Comparison of ENCODE assay signal across 24 cellular contexts in the genomic region with DNA sequence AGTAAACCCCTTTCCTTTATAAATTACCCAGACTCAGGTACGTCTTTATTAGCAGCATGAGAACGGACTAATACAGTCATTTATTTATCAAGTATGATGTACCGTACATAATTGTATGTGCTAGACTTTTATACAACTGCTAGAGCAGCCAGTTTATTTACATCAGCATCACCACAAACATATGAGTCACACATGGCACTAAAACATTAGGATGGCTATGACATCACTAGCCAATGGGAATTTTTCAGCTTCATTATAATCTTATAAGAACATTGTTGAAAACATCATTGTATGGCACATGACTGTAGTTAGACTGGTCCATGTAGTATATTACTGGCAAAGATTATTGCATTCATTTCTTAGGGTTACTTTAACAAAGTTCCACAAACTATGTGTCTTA.
DNase-seq lines count a peak whose midpoint lies in the region; ATAC-seq, FAIRE-seq and TF ChIP-seq lines count a peak whose summit lies in the region.
"Had no signal": no experiment of that assay in that cellular context is flagged by ENCODE, and none has a peak within 500 bp of the region (broad histone marks: within the 10 kb centered on the region; RNA-seq: fewer than 3 reads in every experiment).

No MANE protein-coding gene starts in this region.

- H3K4me3 ChIP-seq in PC-3 (ENCODE audit: low read length): no peak overlapping the region
- no peak overlapping the region for H3K4me3 ChIP-seq in bronchial epithelial cell (ENCODE audit: low read depth, low read length)
- H3K4me3 ChIP-seq in SK-N-SH (ENCODE audit: low read depth in 2 of 2, low read length in 1 of 2): no peak overlapping the region
- H3K4me3 ChIP-seq: GM12878 had no signal

- CTCF ChIA-PET in PC-3 (lab: Charles Lee): no interaction called here
- CTCF ChIA-PET in SK-N-SH (lab: Yijun Ruan, JAX): interaction anchor here (2.6 kb wide), 1 partner anchor 513 kb away, joined by 10 read pairs; no protein-coding TSS in a partner anchor

- no peak for FAIRE-seq in bronchial epithelial cell (lab: Jason Lieb, UNC)
- FAIRE-seq: GM12878 had no signal

- no TSS peak for BruUV-seq in PC-3 (replicated peaks; lab: Mats Ljungman, UMichigan)

- no peaks in the 10 kb centered on the region for H3K36me3 ChIP-seq in PC-3 (ENCODE audit: low read depth, low read length)
- H3K36me3 ChIP-seq in bronchial epithelial cell (ENCODE audit: control insufficient read depth, insufficient read depth, low read length): no peaks in the 10 kb centered on the region
- no peaks in the 10 kb centered on the region for H3K36me3 ChIP-seq in SK-N-SH (replicated peaks in 1 of 2; ENCODE audit: control insufficient read depth in 1 of 2, insufficient read depth in 2 of 2, low read length in 1 of 2)
- H3K36me3 ChIP-seq: BE2C had no signal

- H3K27me3 ChIP-seq in PC-3 (ENCODE audit: low read length) (no peaks in the 10 kb centered on the region), bronchial epithelial cell (ENCODE audit: control insufficient read depth, insufficient read depth, low read length) (no peaks in the 10 kb centered on the region), foreskin keratinocyte (no peaks in the 10 kb centered on the region), SK-N-SH (ENCODE audit: insufficient read depth) (no peaks in the 10 kb centered on the region)
- H3K27me3 ChIP-seq: BE2C had no signal

- H3F3A ChIP-seq in PC-3 (ENCODE audit: low read length, unreplicated experiment) (no peaks in the 10 kb centered on the region), SK-N-SH (replicated peaks; ENCODE audit: insufficient read depth) (no peaks in the 10 kb centered on the region)

- peak; percentile 1 for DNase-seq in EH (ENCODE audit: low read depth)
- peak; percentile 24 for DNase-seq in PC-3
- peak; percentile 29 for DNase-seq in bronchial epithelial cell (ENCODE audit: low read depth)
- no peak for DNase-seq in foreskin keratinocyte
- no peak for DNase-seq in SK-N-SH
- DNase-seq in NCI-H1694 (lab: John Stamatoyannopoulos, UW): no peak
- DNase-seq in islet precursor cell: no peak
- DNase-seq: 8988T, ACHN, BE2C, DMS153, DND-41, GOT3, HCEC 1CT, IMR-90, KG1, MM.1S, NCI-H2081, NCI-H2171, NCI-H345, NCI-H510A treated with DMSO at 0.1 percent for 48 hours, NCI-H748 treated with DMSO at 0.1 percent for 48 hours, SHP77 had no signal

- H3K9me2 ChIP-seq in PC-3 (replicated peaks; ENCODE audit: low read length) (no peaks in the 10 kb centered on the region), SK-N-SH (no peaks in the 10 kb centered on the region)

- H3K9me3 ChIP-seq in PC-3 (ENCODE audit: low read length) (no peaks in the 10 kb centered on the region), SK-N-SH (no peaks in the 10 kb centered on the region)
- H3K9me3 ChIP-seq: BE2C had no signal

- H3K9ac ChIP-seq in PC-3 (ENCODE audit: low read length): no peak overlapping the region
- no peak overlapping the region for H3K9ac ChIP-seq in SK-N-SH

- intact Hi-C loops in PC-3 (cut with micrococcal nuclease): no loop called here

- TF ChIP-seq RAD21 in SK-N-SH (IDR thresholded peaks at IDR 0.05; ENCODE audit: low read length): no peak

- WGBS in SK-N-SH (ENCODE audit: low lambda C conversion rate): 58% methylated on average over 3 of the region's 3 CpGs

- POLR2A ChIA-PET in PC-3 (lab: Charles Lee; ENCODE audit: unreplicated experiment) (no interaction called here), SK-N-SH (lab: Yijun Ruan, JAX) (no interaction called here)

- TF ChIP-seq CTCF in PC-3 (conservative IDR thresholded peaks at IDR 0.05; ENCODE audit: low read depth, low read length): no peak
- TF ChIP-seq CTCF in bronchial epithelial cell (IDR thresholded peaks at IDR 0.05; ENCODE audit: insufficient read depth, low read length, severe bottlenecking): no peak
- TF ChIP-seq CTCF in foreskin keratinocyte (conservative IDR thresholded peaks at IDR 0.05): no peak
- no peak for TF ChIP-seq CTCF in SK-N-SH (IDR thresholded peaks at IDR 0.05)

- H2AFZ ChIP-seq in PC-3 (ENCODE audit: low read length): no peak overlapping the region
- H2AFZ ChIP-seq in SK-N-SH (ENCODE audit: low read depth): no peak overlapping the region

- no peak for TF ChIP-seq EP300 in SK-N-SH (IDR thresholded peaks at IDR 0.05; ENCODE audit: borderline replicate concordance in 1 of 2, low read depth in 1 of 2, low read length in 1 of 2)

- H4K20me1 ChIP-seq in PC-3 (ENCODE audit: low read length) (no peaks in the 10 kb centered on the region), SK-N-SH (ENCODE audit: insufficient read depth) (no peaks in the 10 kb centered on the region)

- no peak overlapping the region for H3K27ac ChIP-seq in PC-3 (ENCODE audit: low read length)
- no peak overlapping the region for H3K27ac ChIP-seq in foreskin keratinocyte
- no peak overlapping the region for H3K27ac ChIP-seq in SK-N-SH (ENCODE audit: low read depth in 2 of 2, low read length in 1 of 2)

- H3K4me1 ChIP-seq in PC-3 (ENCODE audit: insufficient read depth, low read length) (peaks cover 16% of the 10 kb centered on the region), foreskin keratinocyte (peaks cover 4% of the 10 kb centered on the region), SK-N-SH (ENCODE audit: control insufficient read depth in 1 of 2, insufficient read depth in 2 of 2, low read depth in 1 of 2, low read length in 1 of 2) (peaks cover 0 to 2% of the 10 kb centered on the region in 2 experiments; a peak in 2 of 4 replicates)
- H3K4me1 ChIP-seq: BE2C had no signal

- no peak for ATAC-seq in PC-3
- peak; percentile 29 for ATAC-seq in foreskin keratinocyte
- ATAC-seq: GM12878 had no signal

- H3K79me2 ChIP-seq in PC-3 (ENCODE audit: low read length) (no peaks in the 10 kb centered on the region), SK-N-SH (ENCODE audit: insufficient read depth) (no peaks in the 10 kb centered on the region)

- H3K4me2 ChIP-seq in PC-3 (ENCODE audit: low read length) (peak overlapping the region; percentile 39; the same call in 1 of the 2 replicates), SK-N-SH (no peak overlapping the region)

TF ChIP-seq in SK-N-SH, 30 proteins besides CTCF, POLR2A, EP300 and RAD21:
- TF ChIP-seq TAF1 (IDR thresholded peaks at IDR 0.05; ENCODE audit: borderline replicate concordance, low read depth, low read length) (no peak), NFIC (IDR thresholded peaks at IDR 0.05; ENCODE audit: borderline replicate concordance) (no peak), NRF1 (IDR thresholded peaks at IDR 0.05; ENCODE audit: low read depth, low read length) (no peak), MAX (IDR thresholded peaks at IDR 0.05; ENCODE audit: low read depth) (no peak), POLR2AphosphoS5 (IDR thresholded peaks at IDR 0.05; ENCODE audit: low read depth, low read length) (no peak), EZH2phosphoT487 (IDR thresholded peaks at IDR 0.05; ENCODE audit: borderline replicate concordance, low read depth) (no peak), PBX3 (IDR thresholded peaks at IDR 0.05) (no peak)
- TF ChIP-seq, protein P1, sequence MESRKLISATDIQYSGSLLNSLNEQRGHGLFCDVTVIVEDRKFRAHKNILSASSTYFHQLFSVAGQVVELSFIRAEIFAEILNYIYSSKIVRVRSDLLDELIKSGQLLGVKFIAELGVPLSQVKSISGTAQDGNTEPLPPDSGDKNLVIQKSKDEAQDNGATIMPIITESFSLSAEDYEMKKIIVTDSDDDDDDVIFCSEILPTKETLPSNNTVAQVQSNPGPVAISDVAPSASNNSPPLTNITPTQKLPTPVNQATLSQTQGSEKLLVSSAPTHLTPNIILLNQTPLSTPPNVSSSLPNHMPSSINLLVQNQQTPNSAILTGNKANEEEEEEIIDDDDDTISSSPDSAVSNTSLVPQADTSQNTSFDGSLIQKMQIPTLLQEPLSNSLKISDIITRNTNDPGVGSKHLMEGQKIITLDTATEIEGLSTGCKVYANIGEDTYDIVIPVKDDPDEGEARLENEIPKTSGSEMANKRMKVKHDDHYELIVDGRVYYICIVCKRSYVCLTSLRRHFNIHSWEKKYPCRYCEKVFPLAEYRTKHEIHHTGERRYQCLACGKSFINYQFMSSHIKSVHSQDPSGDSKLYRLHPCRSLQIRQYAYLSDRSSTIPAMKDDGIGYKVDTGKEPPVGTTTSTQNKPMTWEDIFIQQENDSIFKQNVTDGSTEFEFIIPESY (IDR thresholded peaks at IDR 0.05; ENCODE audit: borderline replicate concordance, low read depth): no peak
- TF ChIP-seq, protein P2, sequence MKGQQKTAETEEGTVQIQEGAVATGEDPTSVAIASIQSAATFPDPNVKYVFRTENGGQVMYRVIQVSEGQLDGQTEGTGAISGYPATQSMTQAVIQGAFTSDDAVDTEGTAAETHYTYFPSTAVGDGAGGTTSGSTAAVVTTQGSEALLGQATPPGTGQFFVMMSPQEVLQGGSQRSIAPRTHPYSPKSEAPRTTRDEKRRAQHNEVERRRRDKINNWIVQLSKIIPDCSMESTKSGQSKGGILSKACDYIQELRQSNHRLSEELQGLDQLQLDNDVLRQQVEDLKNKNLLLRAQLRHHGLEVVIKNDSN (IDR thresholded peaks at IDR 0.05; ENCODE audit: borderline replicate concordance, low read depth): no peak

Comparison
In these comparisons a context has a peak if more than half of its experiments do, and no peak if none do; other contexts are left out.
1. DNase-seq: peak in EH (single experiment), PC-3 (single experiment) and bronchial epithelial cell (single experiment); none in foreskin keratinocyte (0 of 2), SK-N-SH (single experiment), NCI-H1694 (single experiment) and islet precursor cell (single experiment).